ENCODE assay signal across 8 cellular contexts in the genomic region with DNA sequence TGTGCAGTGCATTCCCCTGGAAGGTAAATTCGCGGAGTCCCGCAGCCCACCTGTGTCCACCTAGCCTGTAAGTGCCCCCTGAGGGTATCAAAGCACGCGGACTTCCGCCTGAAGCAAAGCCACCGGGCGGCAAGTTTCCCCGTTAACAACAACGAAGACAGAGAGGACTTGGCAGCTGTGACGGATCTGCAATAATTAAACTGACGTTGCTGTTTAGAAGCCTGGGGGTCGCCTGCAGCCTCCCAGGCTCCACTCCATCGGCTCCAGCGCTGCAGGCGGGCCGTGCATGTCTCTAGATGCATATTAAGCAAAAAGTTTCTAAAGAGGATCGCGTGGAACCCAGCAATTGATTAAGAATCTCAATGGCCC. TPM values are rescaled to one million over a fixed set of nuclear protein-coding genes. Genes with fewer than 3 reads are reported as not detected.
DNase-seq lines count a peak whose midpoint lies in the region; ATAC-seq and TF ChIP-seq lines count a peak whose summit lies in the region.

No MANE protein-coding gene starts in this region.

- H3K79me2 ChIP-seq in neural progenitor cell (ENCODE audit: low read depth) = peaks cover 11% of the 10 kb centered on the region

- TF ChIP-seq CTCF in BJ (IDR thresholded peaks at IDR 0.05; ENCODE audit: insufficient read depth, low read depth, low read length) = no peak
- TF ChIP-seq CTCF in neural progenitor cell (IDR thresholded peaks at IDR 0.05) = no peak

- ATAC-seq in GM18861 (IDR thresholded peaks at IDR 0.05; ENCODE audit: unreplicated experiment) = peak; percentile 39
- peak; percentile 22 for ATAC-seq in HG03095 (IDR thresholded peaks at IDR 0.05; ENCODE audit: unreplicated experiment)

- peaks cover 12% of the 10 kb centered on the region for H3F3A ChIP-seq in neural progenitor cell (ENCODE audit: low read depth)

- H4K20me1 ChIP-seq in neural progenitor cell (ENCODE audit: low read depth) = no peaks in the 10 kb centered on the region

- H3K27ac Mint-ChIP-seq in T-helper 1 cell treated with Interleukin-12 subunit alpha and Interleukin-12 subunit beta and Interleukin-4 antibody, amounts not matched to agents 30 μg/mL and 1 μg/mL, for 36 hours = peak overlapping the region; percentile 91
- H3K27ac Mint-ChIP-seq in neural progenitor cell = peak overlapping the region; percentile 94

- CTCF ChIA-PET in BJ (lab: Yijun Ruan, JAX) = interaction anchor here (1.2 kb wide), 1 partner anchor 146 kb away, joined by 3 read pairs; no protein-coding TSS in a partner anchor

- peaks cover 27% of the 10 kb centered on the region for H3K4me1 Mint-ChIP-seq in T-helper 1 cell treated with Interleukin-12 subunit alpha and Interleukin-12 subunit beta and Interleukin-4 antibody, amounts not matched to agents 30 μg/mL and 1 μg/mL, for 36 hours (ENCODE audit: low read depth)
- peaks cover 26% of the 10 kb centered on the region for H3K4me1 Mint-ChIP-seq in neural progenitor cell

- no peaks in the 10 kb centered on the region for H3K36me3 ChIP-seq in BJ (ENCODE audit: control insufficient read depth, insufficient read depth, low read length)
- no peaks in the 10 kb centered on the region for H3K36me3 ChIP-seq in esophagus (ENCODE audit: control insufficient read depth in 2 of 2, insufficient read depth in 2 of 2, low read length in 1 of 2)
- no peaks in the 10 kb centered on the region for H3K36me3 ChIP-seq in neural progenitor cell

- H3K9me3 Mint-ChIP-seq in T-helper 1 cell treated with Interleukin-12 subunit alpha and Interleukin-12 subunit beta and Interleukin-4 antibody, amounts not matched to agents 30 μg/mL and 1 μg/mL, for 36 hours = no peaks in the 10 kb centered on the region
- H3K9me3 Mint-ChIP-seq in neural progenitor cell = no peaks in the 10 kb centered on the region

- POLR2A ChIA-PET in BJ (lab: Charles Lee) = no interaction called here

- H3K27ac ChIP-seq in esophagus (ENCODE audit: low read depth in 2 of 2, low read length in 1 of 2) (peak overlapping the region; percentile 85 to 94), neural progenitor cell (peak overlapping the region; percentile 77)

- peak overlapping the region; percentile 81 for H3K4me2 ChIP-seq in neural progenitor cell

- H3K4me3 Mint-ChIP-seq in T-helper 1 cell treated with Interleukin-12 subunit alpha and Interleukin-12 subunit beta and Interleukin-4 antibody, amounts not matched to agents 30 μg/mL and 1 μg/mL, for 36 hours = peak overlapping the region; percentile 98
- peak overlapping the region; percentile 95 for H3K4me3 Mint-ChIP-seq in neural progenitor cell

- no peak overlapping the region for H3K9ac ChIP-seq in neural progenitor cell

- no peaks in the 10 kb centered on the region for H3K27me3 ChIP-seq in BJ (ENCODE audit: control insufficient read depth, insufficient read depth, low read length)
- H3K27me3 ChIP-seq in esophagus (ENCODE audit: control insufficient read depth in 1 of 2, insufficient read depth in 2 of 2, low read length in 2 of 2) = no peaks in the 10 kb centered on the region
- no peaks in the 10 kb centered on the region for H3K27me3 ChIP-seq in neural progenitor cell

- H3K4me3 ChIP-seq in BJ (ENCODE audit: low read depth, low read length) (peak overlapping the region; percentile 51), esophagus (ENCODE audit: low read depth in 1 of 2, low read length in 2 of 2) (peak overlapping the region; percentile 50 to 74), neural progenitor cell (peak overlapping the region; percentile 53)

- peaks cover 5 to 13% of the 10 kb centered on the region in 2 donors for H3K4me1 ChIP-seq in esophagus (ENCODE audit: control insufficient read depth in 2 of 2, insufficient read depth in 2 of 2, low read length in 1 of 2)
- peaks cover 8% of the 10 kb centered on the region for H3K4me1 ChIP-seq in neural progenitor cell

- H2AFZ ChIP-seq in neural progenitor cell (replicated peaks) = peak overlapping the region; percentile 74

- no peaks in the 10 kb centered on the region for H3K9me3 ChIP-seq in esophagus (ENCODE audit: control insufficient read depth in 2 of 2, insufficient read depth in 1 of 2, low read depth in 1 of 2, low read length in 1 of 2)
- no peaks in the 10 kb centered on the region for H3K9me3 ChIP-seq in neural progenitor cell (ENCODE audit: low read depth)

- DNase-seq in BJ (ENCODE audit: low read depth) (no peak), neural progenitor cell (ENCODE audit: low spot score) (no peak), A172 (ENCODE audit: low spot score) (no peak), inferior parietal cortex (ENCODE audit: extremely low spot score) (no peak)

- H3K36me3 Mint-ChIP-seq in T-helper 1 cell treated with Interleukin-12 subunit alpha and Interleukin-12 subunit beta and Interleukin-4 antibody, amounts not matched to agents 30 μg/mL and 1 μg/mL, for 36 hours (ENCODE audit: low read depth) = peaks cover 24% of the 10 kb centered on the region
- peaks cover 3% of the 10 kb centered on the region for H3K36me3 Mint-ChIP-seq in neural progenitor cell

- 3 to 6% methylated on average over 19 of the region's 19 CpGs for WGBS in esophagus, 2 donors

- no peaks in the 10 kb centered on the region for H3K27me3 Mint-ChIP-seq in T-helper 1 cell treated with Interleukin-12 subunit alpha and Interleukin-12 subunit beta and Interleukin-4 antibody, amounts not matched to agents 30 μg/mL and 1 μg/mL, for 36 hours (ENCODE audit: low read depth)
- peaks cover 2% of the 10 kb centered on the region for H3K27me3 Mint-ChIP-seq in neural progenitor cell (ENCODE audit: insufficient read depth, low read depth)

RNA-seq across cellular contexts. Expression of gene KANK1, which starts 34.8 kb away (rescaled TPM):
- polyA plus RNA-seq in BJ (2011; rRNA removed) = 32.6 and 42.6 TPM in 2 replicates
- polyA minus RNA-seq in BJ (2011; rRNA and poly(A)+ RNA removed) = 49.8 and 61.2 TPM in 2 replicates
- polyA plus RNA-seq in esophagus = 10 to 100 TPM; 51.7 to 54.8 TPM
- 24.5 and 27.9 TPM in 2 replicates for total RNA-seq in neural progenitor cell (ENCODE audit: low replicate concordance)
- total RNA-seq in A172 (2014; rRNA removed; shearing (Covaris generic)) = 28.6 and 33.1 TPM in 2 replicates
